In genomic region chr16:24452724-24453123, GRCh38 we compare ENCODE assay signal across 28 cellular contexts.
"Had no signal": no experiment of that assay in that cellular context is flagged by ENCODE, and none has a peak within 500 bp of the region (broad histone marks: within the 10 kb centered on the region; RNA-seq: fewer than 3 reads in every experiment).

No MANE protein-coding gene starts in this region.

- H3K36me3 Mint-ChIP-seq: T-cell had no signal

- H3K27me3 ChIP-seq: Peyer's patch, SJCRH30 had no signal

- H3K9me3 Mint-ChIP-seq: T-cell; T-helper 1 cell treated with Interleukin-12 subunit alpha and Interleukin-12 subunit beta and Interleukin-4 antibody, amounts not matched to agents 30 μg/mL and 1 μg/mL, for 36 hours had no signal

- DNase-seq: IMR-90, MV-4-11, NCI-H1048, NCI-H1105, NCI-H1417 treated with DMSO at 0.1 percent for 48 hours, NCI-H146, NCI-H1694 treated with DMSO at 0.1 percent for 48 hours, NCI-H1930, NCI-H2081, NCI-H2107, NCI-H2171, NCI-H226, NCI-H446, NCI-H510A, NCI-H524 treated with DMSO at 0.1 percent for 48 hours, NCI-H69, NCI-H774, OCI-M1, PC-9, Peyer's patch, SHP77 treated with DMSO at 0.1 percent for 48 hours, SJCRH30, SW 1271, T-cell had no signal

- H3K4me3 ChIP-seq: PC-9, Peyer's patch, SJCRH30 had no signal

- H2AFZ ChIP-seq: PC-9 had no signal

- H3K36me3 ChIP-seq: Peyer's patch, SJCRH30 had no signal

- H3K27ac ChIP-seq: PC-9, Peyer's patch, SJCRH30 had no signal

- H3K9me3 ChIP-seq: Peyer's patch, SJCRH30 had no signal

- H3K4me1 Mint-ChIP-seq: T-cell had no signal

- H3K4me3 Mint-ChIP-seq: T-cell; T-helper 1 cell treated with Interleukin-12 subunit alpha and Interleukin-12 subunit beta and Interleukin-4 antibody, amounts not matched to agents 30 μg/mL and 1 μg/mL, for 36 hours had no signal

- H3K27ac Mint-ChIP-seq: T-cell; T-helper 1 cell treated with Interleukin-12 subunit alpha and Interleukin-12 subunit beta and Interleukin-4 antibody, amounts not matched to agents 30 μg/mL and 1 μg/mL, for 36 hours had no signal

- FAIRE-seq: HepG2 had no signal

- H3K4me1 ChIP-seq: Peyer's patch, SJCRH30 had no signal

- H3K4me2 ChIP-seq: PC-9 had no signal

- ATAC-seq: HepG2, Right ventricle myocardium inferior, SK-N-SH treated with all-trans-retinoic acid at 6 μM for 48 hours, T-cell had no signal
